In the genomic region with DNA sequence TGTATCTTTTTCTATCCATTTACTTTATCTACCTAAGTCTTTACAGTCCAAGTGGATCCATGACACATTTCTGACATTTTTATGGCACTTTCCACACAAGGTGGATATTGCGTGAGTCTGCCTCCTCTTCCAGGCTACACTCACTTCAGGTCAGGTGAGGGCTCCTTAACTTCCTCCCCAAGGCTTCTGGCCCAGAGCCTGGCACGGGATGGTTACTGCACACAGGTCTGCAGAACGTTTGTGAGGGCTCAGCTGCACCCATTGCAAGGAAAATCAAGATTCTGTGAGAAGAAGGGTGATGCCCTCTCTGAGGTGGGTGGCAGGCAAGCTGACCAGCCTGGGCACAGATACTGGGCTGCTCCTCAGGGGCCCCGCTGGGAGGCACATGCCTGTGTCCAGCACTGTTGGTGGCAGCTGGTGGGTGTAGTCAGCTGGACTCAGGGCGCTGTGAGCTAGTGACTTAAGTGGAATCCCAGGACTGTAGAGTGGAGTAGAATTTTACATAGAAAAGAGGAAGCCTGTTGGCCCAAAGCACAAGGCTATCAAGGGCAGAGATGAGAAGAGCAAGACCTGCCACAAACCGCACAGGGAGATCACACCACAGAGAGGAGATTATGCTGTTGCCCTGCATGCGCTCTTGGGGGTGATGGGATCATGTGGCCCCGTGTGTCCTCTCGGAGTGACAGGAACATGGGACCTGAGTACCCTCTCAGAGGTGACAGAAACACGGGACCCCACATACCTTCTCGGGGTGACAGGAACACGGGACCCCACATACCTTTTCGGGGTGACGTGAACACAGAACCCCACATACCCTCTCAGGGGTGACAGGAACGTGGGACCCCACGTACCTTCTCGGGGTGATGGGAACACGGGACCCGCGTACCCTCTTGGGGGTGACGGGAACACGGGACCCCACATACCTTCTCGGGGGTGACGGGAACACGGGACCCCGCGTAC, we compare ENCODE assay signal across 10 cellular contexts. TPM values are rescaled to one million over a fixed set of nuclear protein-coding genes. Genes with fewer than 3 reads are reported as not detected.
DNase-seq lines count a peak whose midpoint lies in the region; ATAC-seq and TF ChIP-seq lines count a peak whose summit lies in the region.
"Had no signal": no experiment of that assay in that cellular context is flagged by ENCODE, and none has a peak within 500 bp of the region (broad histone marks: within the 10 kb centered on the region; RNA-seq: fewer than 3 reads in every experiment).

No MANE protein-coding gene starts in this region.

- H3K27me3 ChIP-seq in HUES6 (ENCODE audit: control insufficient read depth, insufficient read depth, low read length) (peaks cover 23% of the 10 kb centered on the region), neural progenitor cell (peaks cover 29% of the 10 kb centered on the region)

- H3K9ac ChIP-seq in HUES6 (ENCODE audit: low read length) (no peak overlapping the region), neural progenitor cell (no peak overlapping the region)

- peaks cover 8% of the 10 kb centered on the region for H3K36me3 Mint-ChIP-seq in activated naive CD8-positive, alpha-beta T cell
- peaks cover 3% of the 10 kb centered on the region for H3K36me3 Mint-ChIP-seq in neural progenitor cell

- no peak overlapping the region for H3K27ac ChIP-seq in HUES6 (ENCODE audit: low read depth, low read length)
- H3K27ac ChIP-seq in neural progenitor cell = no peak overlapping the region

- H3K4me3 ChIP-seq in HUES6 (ENCODE audit: low read depth, low read length) (0 out of 2 replicates have a peak overlapping the region, but pooled peaks have one; percentile 56), neural progenitor cell (no peak overlapping the region)
- H3K4me3 ChIP-seq: HAP-1 had no signal

- H3K4me3 Mint-ChIP-seq in activated naive CD8-positive, alpha-beta T cell = peak overlapping the region; percentile 80
- peak overlapping the region; percentile 60 for H3K4me3 Mint-ChIP-seq in neural progenitor cell

- no peak overlapping the region for H2AFZ ChIP-seq in neural progenitor cell (replicated peaks)

- H3K4me1 Mint-ChIP-seq in activated naive CD8-positive, alpha-beta T cell (ENCODE audit: low read depth) = peaks cover 24% of the 10 kb centered on the region
- H3K4me1 Mint-ChIP-seq in neural progenitor cell = peaks cover 20% of the 10 kb centered on the region

- no peaks in the 10 kb centered on the region for H4K20me1 ChIP-seq in neural progenitor cell (ENCODE audit: low read depth)

- H3K27ac Mint-ChIP-seq in activated naive CD8-positive, alpha-beta T cell = peak overlapping the region; percentile 90
- H3K27ac Mint-ChIP-seq in neural progenitor cell = peak overlapping the region; percentile 20

- H3K9me3 ChIP-seq in HUES6 (ENCODE audit: control insufficient read depth, insufficient read depth, low read depth, low read length) = no peaks in the 10 kb centered on the region
- no peaks in the 10 kb centered on the region for H3K9me3 ChIP-seq in neural progenitor cell (ENCODE audit: low read depth)
- H3K9me3 ChIP-seq: HAP-1 had no signal

- no peaks in the 10 kb centered on the region for H3K79me2 ChIP-seq in neural progenitor cell (ENCODE audit: low read depth)

- no peaks in the 10 kb centered on the region for H3K9me3 Mint-ChIP-seq in activated naive CD8-positive, alpha-beta T cell (ENCODE audit: low read depth)
- peaks cover 4% of the 10 kb centered on the region for H3K9me3 Mint-ChIP-seq in neural progenitor cell

- DNase-seq in NOMO-1 (lab: John Stamatoyannopoulos, UW; ENCODE audit: unreplicated experiment in 2 of 2) (peak; percentile 21), NOMO-1 treated with dmso at 0.1 percent for 144 hours (lab: John Stamatoyannopoulos, UW; ENCODE audit: unreplicated experiment) (no peak), neural progenitor cell (ENCODE audit: low spot score) (no peak), NCI-H2196 treated with DMSO at 0.1 percent for 48 hours (lab: John Stamatoyannopoulos, UW; ENCODE audit: unreplicated experiment) (no peak)
- DNase-seq: amniotic stem cell had no signal

- H3K36me3 ChIP-seq in HUES6 (ENCODE audit: control insufficient read depth, insufficient read depth, low read length) = no peaks in the 10 kb centered on the region
- no peaks in the 10 kb centered on the region for H3K36me3 ChIP-seq in neural progenitor cell
- H3K36me3 ChIP-seq: HAP-1 had no signal

- H3F3A ChIP-seq in neural progenitor cell (ENCODE audit: low read depth) = peaks cover 6% of the 10 kb centered on the region

- ATAC-seq in GM18511 (IDR thresholded peaks at IDR 0.05; ENCODE audit: unreplicated experiment) (no peak), HG03025 (IDR thresholded peaks at IDR 0.05; ENCODE audit: low FRiP score, unreplicated experiment) (no peak)

- H3K4me2 ChIP-seq in neural progenitor cell = no peak overlapping the region

- peaks cover 1% of the 10 kb centered on the region for H3K27me3 Mint-ChIP-seq in activated naive CD8-positive, alpha-beta T cell
- H3K27me3 Mint-ChIP-seq in neural progenitor cell (ENCODE audit: insufficient read depth, low read depth) = peaks cover 15% of the 10 kb centered on the region

- no peak for TF ChIP-seq CTCF in neural progenitor cell (IDR thresholded peaks at IDR 0.05)

- H3K4me1 ChIP-seq in HUES6 (ENCODE audit: control insufficient read depth, insufficient read depth, low read length) (peaks cover 14% of the 10 kb centered on the region), neural progenitor cell (no peaks in the 10 kb centered on the region)
- H3K4me1 ChIP-seq: HAP-1 had no signal

RNA-seq across cellular contexts. Expression of gene AHRR, which starts 21.3 kb away (rescaled TPM):
- total RNA-seq in neural progenitor cell (ENCODE audit: low replicate concordance) = 0.34 and 0.68 TPM in 2 replicates

Comparison
In these comparisons a context has a peak if more than half of its experiments do, and no peak if none do; other contexts are left out.
1. DNase-seq: peak in NOMO-1 (2 of 2); none in NOMO-1 treated with dmso at 0.1 percent for 144 hours (single experiment), neural progenitor cell (single experiment) and NCI-H2196 treated with DMSO at 0.1 percent for 48 hours (single experiment).